ENCODE assay signal across 7 cellular contexts in the genomic region with DNA sequence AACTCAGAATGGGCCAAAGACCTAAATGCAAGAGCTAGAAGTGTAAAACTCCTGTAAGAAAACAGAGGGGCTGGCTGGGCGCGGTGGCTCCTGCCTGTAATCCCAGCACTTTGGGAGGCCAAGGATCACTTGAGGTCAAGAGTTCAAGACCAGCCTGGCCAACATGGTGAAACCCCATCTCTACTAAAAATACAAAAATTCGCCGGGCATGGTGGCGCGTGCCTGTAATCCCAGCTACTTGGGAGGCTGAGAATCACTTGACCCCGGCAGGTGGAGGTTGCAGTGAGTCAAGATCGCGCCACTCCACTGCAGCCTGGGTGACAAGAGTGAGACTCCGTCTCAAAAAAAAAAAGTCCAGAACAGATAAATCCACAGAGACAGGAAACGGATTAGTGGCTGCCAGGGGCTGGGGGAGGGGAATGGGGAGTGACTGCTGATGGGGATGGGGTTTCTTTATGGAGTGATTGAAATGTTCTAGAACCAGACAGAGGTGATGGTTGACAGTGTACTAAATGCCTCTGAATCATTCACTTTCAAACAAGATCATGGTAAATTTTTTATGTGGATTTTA. TPM values are rescaled to one million over a fixed set of nuclear protein-coding genes. Genes with fewer than 3 reads are reported as not detected.
"Had no signal": no experiment of that assay in that cellular context is flagged by ENCODE, and none has a peak within 500 bp of the region (broad histone marks: within the 10 kb centered on the region; RNA-seq: fewer than 3 reads in every experiment).

No MANE protein-coding gene starts in this region.

RNA-seq across cellular contexts. Expression of gene COMP, which starts 57.3 kb away (rescaled TPM):
- total RNA-seq: dermis microvascular lymphatic vessel endothelial cell; left colon; natural killer cell; spleen; T-helper 2 cell treated with Interferon-gamma antibody and Interleukin-4, amounts not matched to agents 100 ng/mL and 5 ng/mL, for 36 hours had no signal
- polyA plus RNA-seq: immature natural killer cell, mammary epithelial cell had no signal
